ENCODE assay signal across 9 cellular contexts in the genomic region with DNA sequence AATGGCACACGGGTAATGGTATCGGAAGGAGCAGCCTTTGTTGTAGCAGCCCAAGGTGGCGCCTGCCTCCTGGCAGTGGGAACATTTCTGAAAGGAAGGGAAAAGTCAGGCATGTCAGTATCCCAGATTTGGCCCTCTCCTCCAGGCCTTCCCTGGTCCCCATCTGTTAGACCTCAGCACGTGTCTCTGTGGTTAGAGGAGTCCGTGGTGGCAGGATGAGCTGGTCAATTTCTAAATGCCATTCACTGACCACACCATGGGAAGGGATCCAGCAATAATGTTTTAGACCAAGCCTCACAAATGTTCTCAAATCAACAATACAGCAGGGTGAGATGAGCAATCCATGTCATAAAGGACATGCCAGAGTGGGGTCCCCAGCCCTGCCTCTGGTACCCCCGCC. TPM values are rescaled to one million over a fixed set of nuclear protein-coding genes. Genes with fewer than 3 reads are reported as not detected.
DNase-seq lines count a peak whose midpoint lies in the region; ATAC-seq and FAIRE-seq lines count a peak whose summit lies in the region.
"Had no signal": no experiment of that assay in that cellular context is flagged by ENCODE, and none has a peak within 500 bp of the region (broad histone marks: within the 10 kb centered on the region; RNA-seq: fewer than 3 reads in every experiment).

No MANE protein-coding gene starts in this region.

- no peak for ATAC-seq in GM19463 (IDR thresholded peaks at IDR 0.05; ENCODE audit: unreplicated experiment)

- FAIRE-seq in RCC 7860 (lab: Jason Lieb, UNC) = peak; percentile 83

- DNase-seq in GM04503 (ENCODE audit: low read depth) = peak; percentile 78
- peak; percentile 49 for DNase-seq in RCC 7860 (ENCODE audit: low spot score)
- DNase-seq in dedifferentiated amniotic fluid mesenchymal stem cell (ENCODE audit: extremely low spot score) = peak; percentile 82
- peak; percentile 81 for DNase-seq in renal cortical epithelial cell (ENCODE audit: low read depth)
- no peak for DNase-seq in NCI-H1694 (lab: John Stamatoyannopoulos, UW)
- DNase-seq in middle frontal gyrus (ENCODE audit: extremely low spot score, low spot score) = no peak
- DNase-seq: NCI-H1930, Right ventricle myocardium superior had no signal

RNA-seq across cellular contexts. Expression of a gene that starts 49.0 kb away (rescaled TPM):
- 0.17 and 0.89 TPM in 2 replicates for total RNA-seq in renal cortical epithelial cell
- total RNA-seq: Right ventricle myocardium superior had no signal

Comparison
In these comparisons a context has a peak if more than half of its experiments do, and no peak if none do; other contexts are left out.
1. DNase-seq: peak in GM04503 (single experiment), RCC 7860 (single experiment), dedifferentiated amniotic fluid mesenchymal stem cell (single experiment) and renal cortical epithelial cell (single experiment); none in NCI-H1694 (single experiment) and middle frontal gyrus (single experiment).